ENCODE assay signal across 18 cellular contexts in the genomic region with DNA sequence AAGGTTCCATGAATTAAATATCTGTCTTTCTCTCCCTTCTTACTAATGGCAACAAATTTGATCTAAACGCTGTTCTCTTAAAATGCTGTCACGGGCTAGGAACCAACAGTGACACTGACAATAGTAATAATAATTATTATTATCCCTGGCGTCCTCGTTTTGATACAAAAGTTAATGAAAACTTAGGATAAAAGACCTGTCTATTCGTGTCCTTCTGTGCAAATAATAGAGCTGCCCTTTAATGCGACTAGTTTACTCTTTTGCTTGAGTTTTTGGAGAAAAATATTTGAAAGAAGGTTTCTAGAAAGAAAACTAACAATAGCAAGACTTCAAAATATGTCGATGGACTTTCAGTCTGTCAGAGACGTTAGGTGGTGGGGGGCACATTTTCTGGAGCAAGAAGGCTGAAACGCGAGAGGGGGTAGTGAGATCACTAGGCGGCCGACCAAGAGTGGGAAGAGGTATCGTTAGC. TPM values are rescaled to one million over a fixed set of nuclear protein-coding genes. Genes with fewer than 3 reads are reported as not detected.
DNase-seq lines count a peak whose midpoint lies in the region; TF ChIP-seq lines count a peak whose summit lies in the region.
"Had no signal": no experiment of that assay in that cellular context is flagged by ENCODE, and none has a peak within 500 bp of the region (broad histone marks: within the 10 kb centered on the region; RNA-seq: fewer than 3 reads in every experiment).

No MANE protein-coding gene starts in this region.

- H3K27me3 ChIP-seq in H9 (ENCODE audit: insufficient read depth, low read length) (peaks cover 68% of the 10 kb centered on the region), mesenchymal stem cell (ENCODE audit: control insufficient read depth in 1 of 2, insufficient read depth in 1 of 2, low read length in 2 of 2) (peaks cover 94 to 96% of the 10 kb centered on the region in 2 experiments), skeletal muscle satellite cell (ENCODE audit: control insufficient read depth, insufficient read depth, low read length) (peaks cover 53% of the 10 kb centered on the region), MM.1S (replicated peaks; ENCODE audit: insufficient read depth, low read length) (peaks cover 39% of the 10 kb centered on the region), vagina (peaks cover 9% of the 10 kb centered on the region)

- H2BK5ac ChIP-seq in H9 (ENCODE audit: insufficient read length, low read length) (no peak overlapping the region), mesenchymal stem cell (ENCODE audit: low read depth, low read length, poor library complexity, severe bottlenecking) (no peak overlapping the region)

- H2BK120ac ChIP-seq in H9 (ENCODE audit: low read depth, low read length, poor library complexity, severe bottlenecking) (no peak overlapping the region), mesenchymal stem cell (ENCODE audit: low read depth, low read length) (no peak overlapping the region)

- H3K4ac ChIP-seq in H9 (ENCODE audit: low read depth, low read length), result no peak overlapping the region
- H3K4ac ChIP-seq in mesenchymal stem cell (ENCODE audit: low read depth in 1 of 2, low read length in 2 of 2), result no peak overlapping the region

- no peaks in the 10 kb centered on the region for H3K36me3 Mint-ChIP-seq in H9 (ENCODE audit: insufficient read depth in 1 of 3, low read depth in 3 of 3)
- peaks cover 19% of the 10 kb centered on the region for H3K36me3 Mint-ChIP-seq in brain

- no CpG with 5 or more reads among the region's 13 CpGs for WGBS in H9 (ENCODE audit: extremely low coverage, insufficient read length, low lambda C conversion rate)
- WGBS in mesenchymal stem cell, result 5% methylated on average over 11 of the region's 13 CpGs

- peak overlapping the region; percentile 53 for H3K4me2 ChIP-seq in H9 (ENCODE audit: insufficient read depth, insufficient read length, low read length)
- peak overlapping the region; percentile 91 for H3K4me2 ChIP-seq in mesenchymal stem cell (ENCODE audit: low read length, poor library complexity, severe bottlenecking)
- H3K4me2 ChIP-seq in skeletal muscle satellite cell (ENCODE audit: low read length), result peak overlapping the region; percentile 75
- no peak overlapping the region for H3K4me2 ChIP-seq in MM.1S (ENCODE audit: low read depth, low read length)
- H3K4me2 ChIP-seq: KMS-11 had no signal

- H2BK20ac ChIP-seq in H9 (ENCODE audit: low read depth, low read length, poor library complexity, severe bottlenecking), result no peak overlapping the region

- H3K14ac ChIP-seq in H9 (ENCODE audit: insufficient read depth, low read length), result no peak overlapping the region
- no peak overlapping the region for H3K14ac ChIP-seq in mesenchymal stem cell (ENCODE audit: low read length in 2 of 2)

- no peak overlapping the region for H3K27ac ChIP-seq in H9 (ENCODE audit: insufficient read length, low read depth, low read length)
- no peak overlapping the region for H3K27ac ChIP-seq in mesenchymal stem cell (ENCODE audit: low read length, poor library complexity, severe bottlenecking)
- H3K27ac ChIP-seq in MM.1S (ENCODE audit: low read length), result no peak overlapping the region
- no peak overlapping the region for H3K27ac ChIP-seq in vagina
- H3K27ac ChIP-seq: KMS-11 had no signal

- H3K4me3 Mint-ChIP-seq in H9 (peak overlapping the region; percentile 57 to 73), brain (peak overlapping the region; percentile 61 to 86 (median 76))
- H3K4me3 Mint-ChIP-seq: activated B cell treated with CpG ODN at 0.5 μM for 24 hours had no signal

- H2BK12ac ChIP-seq in H9 (ENCODE audit: insufficient read length, low read depth, low read length) (no peak overlapping the region), mesenchymal stem cell (ENCODE audit: low read length in 2 of 2) (no peak overlapping the region)

- H3K9me3 Mint-ChIP-seq in H9 (no peaks in the 10 kb centered on the region; a peak in 1 of 5 replicates), brain (peaks cover 0 to 2% (median 0%) of the 10 kb centered on the region in 5 experiments)
- H3K9me3 Mint-ChIP-seq: activated B cell treated with CpG ODN at 0.5 μM for 24 hours had no signal

- H3K79me1 ChIP-seq in H9 (ENCODE audit: insufficient read depth, low read depth, low read length, poor library complexity, severe bottlenecking) (no peaks in the 10 kb centered on the region), mesenchymal stem cell (replicated peaks; ENCODE audit: low read length, poor library complexity, severe bottlenecking) (no peaks in the 10 kb centered on the region)

- TF ChIP-seq CTCF in H9 (conservative IDR thresholded peaks at IDR 0.05), result no peak
- no peak for TF ChIP-seq CTCF in brain (conservative IDR thresholded peaks at IDR 0.05)
- TF ChIP-seq CTCF in MM.1S (IDR thresholded peaks at IDR 0.05; ENCODE audit: low read length), result no peak
- no peak for TF ChIP-seq CTCF in vagina (IDR thresholded peaks at IDR 0.05)

- H3K4me1 Mint-ChIP-seq in H9 (peaks cover 19 to 44% of the 10 kb centered on the region in 2 experiments), brain (peaks cover 46% of the 10 kb centered on the region)

- H3K23ac ChIP-seq in H9 (ENCODE audit: insufficient read length, low read depth, low read length) (no peak overlapping the region), mesenchymal stem cell (ENCODE audit: low read length in 2 of 2) (no peak overlapping the region)

- DNase-seq in H9, result no peak
- no peak for DNase-seq in mesenchymal stem cell
- no peak for DNase-seq in MM.1S
- no peak for DNase-seq in stimulated activated CD4-positive, alpha-beta T cell treated with anti-CD3 and anti-CD28 coated beads, Interleukin-1b, Interleukin-23, amount 100 ng/mL, for 48 hours
- DNase-seq in vagina (ENCODE audit: extremely low spot score in 2 of 2), result no peak
- DNase-seq: activated B cell treated with CpG ODN at 0.5 μM for 24 hours; naive thymus-derived CD4-positive, alpha-beta T cell; NCI-H1092 treated with DMSO at 0.1 percent for 48 hours; SHP77; stimulated activated naive CD4-positive, alpha-beta T cell had no signal

- H4K8ac ChIP-seq in H9 (replicated peaks; ENCODE audit: insufficient read length, low read depth, low read length) (no peak overlapping the region), mesenchymal stem cell (ENCODE audit: low read length) (no peak overlapping the region)

- no peaks in the 10 kb centered on the region for H3K79me2 ChIP-seq in H9 (ENCODE audit: insufficient read depth, low read length)
- no peaks in the 10 kb centered on the region for H3K79me2 ChIP-seq in MM.1S (ENCODE audit: low read length)

- H3K4me3 ChIP-seq in mesenchymal stem cell (ENCODE audit: insufficient read depth in 1 of 2, low read depth in 1 of 2, low read length in 2 of 2) (peak overlapping the region; percentile 0 to 66), skeletal muscle satellite cell (ENCODE audit: low read length) (peak overlapping the region; percentile 56), MM.1S (ENCODE audit: low read length) (no peak overlapping the region), vagina (no peak overlapping the region)

- H3K36me3 ChIP-seq in mesenchymal stem cell (ENCODE audit: control insufficient read depth in 1 of 2, insufficient read depth in 2 of 2, low read depth in 1 of 2, low read length in 2 of 2), result peaks cover 0 to 5% of the 10 kb centered on the region in 2 experiments
- no peaks in the 10 kb centered on the region for H3K36me3 ChIP-seq in skeletal muscle satellite cell (ENCODE audit: insufficient read depth, low read length)
- no peaks in the 10 kb centered on the region for H3K36me3 ChIP-seq in MM.1S (replicated peaks; ENCODE audit: insufficient read depth, low read length)
- H3K36me3 ChIP-seq in vagina, result no peaks in the 10 kb centered on the region

- H2BK15ac ChIP-seq in H9 (ENCODE audit: low read depth, low read length), result no peak overlapping the region
- no peak overlapping the region for H2BK15ac ChIP-seq in mesenchymal stem cell (ENCODE audit: low read depth, poor library complexity, severe bottlenecking)

- H2AK5ac ChIP-seq in H9 (ENCODE audit: insufficient read length, low read length), result no peak overlapping the region
- no peak overlapping the region for H2AK5ac ChIP-seq in mesenchymal stem cell (ENCODE audit: low read length, severe bottlenecking)

- H3K18ac ChIP-seq in H9 (ENCODE audit: insufficient read length, low read depth, low read length) (no peak overlapping the region), mesenchymal stem cell (ENCODE audit: low read depth in 1 of 2, low read length in 2 of 2) (no peak overlapping the region)

- H3K27me3 Mint-ChIP-seq in H9 (ENCODE audit: low read depth) (peaks cover 96% of the 10 kb centered on the region), brain (peaks cover 98% of the 10 kb centered on the region)

- no peak overlapping the region for H4K91ac ChIP-seq in H9 (ENCODE audit: insufficient read length, low read depth, low read length)
- no peak overlapping the region for H4K91ac ChIP-seq in mesenchymal stem cell (ENCODE audit: low read length)

- H3K27ac Mint-ChIP-seq in H9 (no peak overlapping the region), brain (no peak overlapping the region)
- H3K27ac Mint-ChIP-seq: activated B cell treated with CpG ODN at 0.5 μM for 24 hours; naive thymus-derived CD4-positive, alpha-beta T cell had no signal

- no peak overlapping the region for H3K9ac ChIP-seq in H9 (ENCODE audit: extremely low read depth, insufficient read length, low read length)
- H3K9ac ChIP-seq in mesenchymal stem cell (ENCODE audit: low read length), result no peak overlapping the region
- no peak overlapping the region for H3K9ac ChIP-seq in skeletal muscle satellite cell (ENCODE audit: low read depth, low read length)
- no peak overlapping the region for H3K9ac ChIP-seq in MM.1S (ENCODE audit: low read length)
- H3K9ac ChIP-seq: KMS-11 had no signal

- H2AFZ ChIP-seq in H9 (ENCODE audit: low read length) (no peak overlapping the region), mesenchymal stem cell (ENCODE audit: low read depth, low read length) (no peak overlapping the region), MM.1S (ENCODE audit: low read length) (no peak overlapping the region)

- H4K5ac ChIP-seq in H9 (ENCODE audit: insufficient read length, low read depth, low read length), result no peak overlapping the region

- H3K9me3 ChIP-seq in H9 (ENCODE audit: control insufficient read depth, low read depth, low read length) (no peaks in the 10 kb centered on the region), mesenchymal stem cell (ENCODE audit: control insufficient read depth, low read length) (peaks cover 6% of the 10 kb centered on the region), skeletal muscle satellite cell (replicated peaks; ENCODE audit: low read length) (no peaks in the 10 kb centered on the region), MM.1S (replicated peaks; ENCODE audit: insufficient read depth, low read length) (no peaks in the 10 kb centered on the region), vagina (no peaks in the 10 kb centered on the region)

- no peak for TF ChIP-seq POLR2A in vagina (IDR thresholded peaks at IDR 0.05)

- H4K20me1 ChIP-seq in H9 (ENCODE audit: control insufficient read depth, insufficient read depth, insufficient read length) (no peaks in the 10 kb centered on the region), MM.1S (ENCODE audit: insufficient read depth, low read length) (no peaks in the 10 kb centered on the region)

- H3K4me1 ChIP-seq in H9 (ENCODE audit: insufficient read depth, low read length) (no peaks in the 10 kb centered on the region), mesenchymal stem cell (ENCODE audit: control insufficient read depth, insufficient read depth, low read depth, low read length) (peaks cover 26% of the 10 kb centered on the region), skeletal muscle satellite cell (ENCODE audit: control insufficient read depth, insufficient read depth, low read length) (peaks cover 22% of the 10 kb centered on the region), MM.1S (ENCODE audit: low read length) (peaks cover 9% of the 10 kb centered on the region), vagina (peaks cover 27% of the 10 kb centered on the region)

- no peak overlapping the region for H3K56ac ChIP-seq in H9 (ENCODE audit: insufficient read length, low read depth, low read length)

- H3K23me2 ChIP-seq in H9 (ENCODE audit: insufficient read length, low read depth, low read length, poor library complexity, severe bottlenecking), result peaks cover 13% of the 10 kb centered on the region

- intact Hi-C loops in vagina (cut with DNase I), result no loop called here

- H3K9me2 ChIP-seq in MM.1S (replicated peaks; ENCODE audit: insufficient read depth, low read length), result no peaks in the 10 kb centered on the region

- H3T11ph ChIP-seq in H9 (ENCODE audit: low read length), result no peak overlapping the region

- no peaks in the 10 kb centered on the region for H3F3A ChIP-seq in MM.1S (ENCODE audit: insufficient read depth, low read length)

RNA-seq across cellular contexts. Expression of a gene that starts 4.3 kb away (rescaled TPM):
- total RNA-seq in H9 (2021) (0.13 TPM in 1 of 2 replicates, not detected in the other), vagina (not detected)
- polyA plus RNA-seq in brain (ENCODE audit: insufficient read depth, low read depth, low replicate concordance), result not detected
- polyA plus RNA-seq in mesenchymal stem cell (2013, experiment 1 of 2), result not detected
- not detected for polyA plus RNA-seq in mesenchymal stem cell (2013, experiment 2 of 2)
- under 0.01 and 0.87 TPM in 2 replicates for total RNA-seq in skeletal muscle satellite cell (2012; rRNA removed)
- total RNA-seq: activated B cell treated with CpG ODN at 0.5 μM for 24 hours; activated CD8-positive, alpha-beta memory T cell treated with anti-CD3 and anti-CD28 coated beads for 36 hours; cerebellum; G401; lower leg skin; naive thymus-derived CD4-positive, alpha-beta T cell; T-helper 1 cell treated with Interleukin-12 subunit alpha and Interleukin-12 subunit beta and Interleukin-4 antibody, amounts not matched to agents 30 ng/mL and 1 ng/mL, for 36 hours had no signal
- polyA plus RNA-seq: naive thymus-derived CD4-positive, alpha-beta T cell had no signal

Comparison
In these comparisons a context has a peak if more than half of its experiments do, and no peak if none do; other contexts are left out.
1. H3K4me3 ChIP-seq: peak in mesenchymal stem cell (2 of 2) and skeletal muscle satellite cell (single experiment); none in MM.1S (single experiment) and vagina (0 of 2).